1 cellular context compared by ENCODE assay signal in the genomic region with DNA sequence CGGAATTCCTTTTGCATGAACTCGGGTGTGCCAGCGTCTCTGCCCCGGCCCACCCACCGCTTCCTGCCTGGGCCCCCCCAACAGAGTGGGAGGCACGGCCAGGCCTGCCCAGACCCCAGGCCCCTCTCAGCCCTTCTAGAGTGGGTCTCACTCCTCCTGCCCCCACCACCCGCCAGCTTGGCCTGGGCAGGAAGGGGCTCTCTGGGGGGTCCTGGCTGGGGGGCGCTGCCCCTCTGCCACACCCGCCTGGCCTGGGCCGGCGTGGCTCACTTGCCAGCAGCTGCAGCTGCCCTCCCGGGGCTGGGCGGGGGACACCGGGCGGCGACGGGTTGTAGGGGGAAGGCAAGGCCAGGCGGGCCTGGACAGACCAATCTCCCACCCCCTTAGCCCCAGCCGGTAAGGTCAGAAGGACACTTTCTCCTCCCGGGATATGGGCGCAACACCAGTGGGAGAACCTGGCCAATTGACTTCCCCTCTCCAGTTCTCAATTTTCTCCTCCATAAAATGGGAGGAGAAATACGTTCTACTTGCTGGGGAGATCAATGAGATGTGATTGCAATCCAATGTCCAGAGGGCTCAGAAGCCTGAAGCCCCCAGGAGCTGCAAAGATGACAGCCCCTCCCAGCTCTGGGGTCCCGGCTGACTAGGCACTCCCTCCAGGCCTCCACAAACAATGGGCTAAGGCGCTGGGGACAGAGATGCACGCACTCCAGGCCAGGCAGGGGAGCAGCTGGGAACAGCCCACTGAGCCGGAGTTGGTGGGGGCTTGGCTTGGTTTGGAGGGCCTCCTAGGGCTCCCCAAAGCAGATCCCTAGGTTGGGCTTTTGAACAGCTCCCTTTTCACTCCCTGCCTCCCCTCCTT.
TF ChIP-seq lines count a peak whose summit lies in the region.

No MANE protein-coding gene starts in this region.

TF ChIP-seq in H1, 55 proteins besides CTCF, POLR2A, EP300 and RAD21:
- TF ChIP-seq RNF2 (IDR thresholded peaks at IDR 0.05; ENCODE audit: borderline replicate concordance, low read depth, low read length, missing control alignments, poor library complexity, severe bottlenecking) = peak; percentile 29
- TF ChIP-seq, protein P1, sequence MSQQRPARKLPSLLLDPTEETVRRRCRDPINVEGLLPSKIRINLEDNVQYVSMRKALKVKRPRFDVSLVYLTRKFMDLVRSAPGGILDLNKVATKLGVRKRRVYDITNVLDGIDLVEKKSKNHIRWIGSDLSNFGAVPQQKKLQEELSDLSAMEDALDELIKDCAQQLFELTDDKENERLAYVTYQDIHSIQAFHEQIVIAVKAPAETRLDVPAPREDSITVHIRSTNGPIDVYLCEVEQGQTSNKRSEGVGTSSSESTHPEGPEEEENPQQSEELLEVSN (IDR thresholded peaks at IDR 0.05) = no peak
TF ChIP-seq in H1: peak in this region for 1.
